In genomic region chr19:50046649-50047503, GRCh38 we compare ENCODE assay signal across 8 cellular contexts. TPM values are rescaled to one million over a fixed set of nuclear protein-coding genes. Genes with fewer than 3 reads are reported as not detected.
A peak's percentile ranks its signal among the peaks of the same experiment; 100 is the strongest.
DNase-seq lines count a peak whose midpoint lies in the region; TF ChIP-seq lines count a peak whose summit lies in the region.

No MANE protein-coding gene starts in this region.

- DNase-seq in AG09309 (ENCODE audit: low read depth) (no peak), H4 (ENCODE audit: low spot score) (peak; percentile 40), suprapubic skin (ENCODE audit: low spot score in 2 of 2) (peak; percentile 73 to 85), NOMO-1 treated with dmso at 0.1 percent for 144 hours (lab: John Stamatoyannopoulos, UW; ENCODE audit: unreplicated experiment) (no peak), DMS153 treated with DMSO at 0.1 percent for 48 hours (lab: John Stamatoyannopoulos, UW; ENCODE audit: unreplicated experiment) (no peak)
- DNase-seq in activated CD4-positive, alpha-beta T cell treated with anti-CD3 and anti-CD28 coated beads for 24 hours (ENCODE audit: low read depth in 2 of 2), result peak; percentile 38 to 50
- DNase-seq in effector CD4-positive, alpha-beta T cell, result peak; percentile 50

- H3K36me3 ChIP-seq in neural cell (ENCODE audit: insufficient read depth, low read length), result peaks cover 30% of the 10 kb centered on the region
- H3K36me3 ChIP-seq in suprapubic skin, result peaks cover 58% of the 10 kb centered on the region

- H3K4me1 ChIP-seq in suprapubic skin, result peaks cover 14% of the 10 kb centered on the region

- H3K27me3 ChIP-seq in neural cell (ENCODE audit: insufficient read depth, low read depth, low read length) (no peaks in the 10 kb centered on the region), suprapubic skin (no peaks in the 10 kb centered on the region)

- H3K27ac ChIP-seq in neural cell (ENCODE audit: low read length), result no peak overlapping the region
- no peak overlapping the region for H3K27ac ChIP-seq in suprapubic skin

- no peaks in the 10 kb centered on the region for H3K9me2 ChIP-seq in neural cell (ENCODE audit: insufficient read depth, low read length)

- H3K4me3 ChIP-seq in AG09309 (ENCODE audit: control insufficient read depth, low read depth, low read length) (no peak overlapping the region), neural cell (ENCODE audit: low read length) (no peak overlapping the region), suprapubic skin (no peak overlapping the region)

- H3K9me3 ChIP-seq in neural cell (ENCODE audit: low read length), result peaks cover 25% of the 10 kb centered on the region
- H3K9me3 ChIP-seq in suprapubic skin, result peaks cover 24% of the 10 kb centered on the region

- TF ChIP-seq CTCF in AG09309 (IDR thresholded peaks at IDR 0.05; ENCODE audit: control insufficient read depth, insufficient read depth, low read depth, low read length, missing control alignments) (peak; percentile 88), neural cell (IDR thresholded peaks at IDR 0.05; ENCODE audit: poor library complexity, severe bottlenecking) (peak; percentile 68), suprapubic skin (IDR thresholded peaks at IDR 0.05) (peak in 1 of 2 donors; percentile 64)

- H3K4me2 ChIP-seq in neural cell (ENCODE audit: low read length), result no peak overlapping the region

- TF ChIP-seq RAD21 in neural cell (conservative IDR thresholded peaks at IDR 0.05), result peak; percentile 67

- TF ChIP-seq EP300 in neural cell (conservative IDR thresholded peaks at IDR 0.05; ENCODE audit: poor library complexity, severe bottlenecking) (no peak), suprapubic skin (IDR thresholded peaks at IDR 0.05) (no peak)

- H3K79me2 ChIP-seq in neural cell (replicated peaks; ENCODE audit: insufficient read depth, low read length), result no peaks in the 10 kb centered on the region

- H4K20me1 ChIP-seq in neural cell (ENCODE audit: insufficient read depth), result no peaks in the 10 kb centered on the region

- H3F3A ChIP-seq in neural cell (ENCODE audit: insufficient read depth, low read length, poor library complexity, severe bottlenecking), result no peaks in the 10 kb centered on the region

- no peak overlapping the region for H3K9ac ChIP-seq in neural cell (ENCODE audit: low read length)

- TF ChIP-seq POLR2A in suprapubic skin (IDR thresholded peaks at IDR 0.05), result no peak

- 76% methylated on average over 14 of the region's 14 CpGs for WGBS in suprapubic skin

- H2AFZ ChIP-seq in neural cell (ENCODE audit: low read depth, low read length), result no peak overlapping the region

TF ChIP-seq in neural cell, 6 proteins besides CTCF, POLR2A, EP300 and RAD21:
- TF ChIP-seq EZH2 (IDR thresholded peaks at IDR 0.05; ENCODE audit: borderline replicate concordance, insufficient read depth, low read length, poor library complexity, severe bottlenecking) (no peak), POLR2AphosphoS5 (IDR thresholded peaks at IDR 0.05) (no peak), MXI1 (conservative IDR thresholded peaks at IDR 0.05; ENCODE audit: poor library complexity, severe bottlenecking) (no peak), REST (IDR thresholded peaks at IDR 0.05; ENCODE audit: borderline replicate concordance) (no peak), TAF1 (IDR thresholded peaks at IDR 0.05; ENCODE audit: low read depth) (no peak), SMC3 (conservative IDR thresholded peaks at IDR 0.05; ENCODE audit: poor library complexity) (peak; percentile 67)

RNA-seq across cellular contexts. Expression of gene ZNF473, which starts 21.1 kb away (rescaled TPM):
- total RNA-seq in H4 (2014; rRNA removed; shearing (Covaris generic)), result 15.8 and 17.4 TPM in 2 replicates
- 8.4 and 11.7 TPM in 2 replicates for polyA plus RNA-seq in neural cell
- polyA minus RNA-seq in neural cell, result 22.4 and 28.9 TPM in 2 replicates
- 10 to 100 TPM in 2 of 4 donors, 1 to 10 TPM in 2; 8.5 to 18.5 (median 12.2) TPM for total RNA-seq in suprapubic skin

RNA-seq across cellular contexts. Expression of gene VRK3, which starts 21.7 kb away (rescaled TPM):
- total RNA-seq in H4 (2014; rRNA removed; shearing (Covaris generic)), result 32.5 and 35.6 TPM in 2 replicates
- 35.3 and 47.3 TPM in 2 replicates for polyA plus RNA-seq in neural cell
- 30.2 and 41.1 TPM in 2 replicates for polyA minus RNA-seq in neural cell
- total RNA-seq in suprapubic skin, result 10 to 100 TPM; 21.8 to 53.6 (median 35.8) TPM

Comparison
In these comparisons a context has a peak if more than half of its experiments do, and no peak if none do; other contexts are left out.
1. DNase-seq: peak in H4 (single experiment), activated CD4-positive, alpha-beta T cell treated with anti-CD3 and anti-CD28 coated beads for 24 hours (2 of 2), effector CD4-positive, alpha-beta T cell (single experiment) and suprapubic skin (2 of 2); none in AG09309 (single experiment), NOMO-1 treated with dmso at 0.1 percent for 144 hours (single experiment) and DMS153 treated with DMSO at 0.1 percent for 48 hours (single experiment).